ENCODE assay signal across 22 cellular contexts in the genomic region with DNA sequence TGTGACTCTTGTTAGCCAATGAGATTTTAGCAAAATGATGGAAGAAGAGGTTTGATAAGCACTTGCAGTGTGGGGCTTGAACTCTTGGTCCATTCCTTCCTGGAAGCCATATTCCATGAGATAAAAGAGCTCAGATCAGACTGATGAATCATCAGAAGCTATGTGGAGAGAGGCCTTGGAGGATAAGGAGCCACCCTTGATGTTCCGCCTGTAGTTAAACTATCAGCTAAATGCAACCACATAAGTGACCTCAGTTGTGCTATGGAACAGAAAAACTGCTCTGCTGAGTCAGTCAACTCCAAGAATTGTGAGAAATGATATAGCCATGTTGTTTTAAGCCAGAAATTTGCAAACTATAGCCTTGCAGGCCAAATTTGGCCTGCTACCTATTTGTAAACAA.
"Had no signal": no experiment of that assay in that cellular context is flagged by ENCODE, and none has a peak within 500 bp of the region (broad histone marks: within the 10 kb centered on the region; RNA-seq: fewer than 3 reads in every experiment).

No MANE protein-coding gene starts in this region.

- ATAC-seq: activated CD4-positive, CD25-positive, alpha-beta regulatory T cell treated with anti-CD3 and anti-CD28 coated beads, Interleukin-2, amount 50 U/mL, for 24 hours; activated T-cell treated with anti-CD3 and anti-CD28 coated beads, Interleukin-2, amount 50 U/mL, for 72 hours; body of pancreas; lower lobe of right lung; natural killer cell; pancreas; SK-N-SH treated with all-trans-retinoic acid at 6 μM for 48 hours; stimulated activated naive CD8-positive, alpha-beta T cell treated with anti-CD3 and anti-CD28 coated beads, Interleukin-15, Interleukin-2, amounts not matched to agents 100 U/mL and 50 U/mL, for 24 hours had no signal

- DNase-seq: activated CD8-positive, alpha-beta memory T cell treated with anti-CD3 and anti-CD28 coated beads for 24 hours; activated CD8-positive, alpha-beta memory T cell treated with anti-CD3 and anti-CD28 coated beads, Interleukin-2, amount 50 U/mL, for 48 hours; activated effector memory CD4-positive, alpha-beta T cell treated with anti-CD3 and anti-CD28 coated beads, Interleukin-2, amount 50 U/mL, for 16 hours; activated T-cell treated with anti-CD3 and anti-CD28 coated beads, Interleukin-2, amount 50 U/mL, for 72 hours; adrenal gland; body of pancreas; central memory CD4-positive, alpha-beta T cell; hippocampal formation; islet precursor cell; lower lobe of right lung; natural killer cell; pancreas; sigmoid colon; stimulated activated CD4-positive, alpha-beta T cell treated with anti-CD3 and anti-CD28 coated beads, Interleukin-2, amount 100 ng/mL, for 24 hours; stimulated activated naive CD8-positive, alpha-beta T cell treated with anti-CD3 and anti-CD28 coated beads, Interleukin-15, Interleukin-2, amounts not matched to agents 100 U/mL and 50 U/mL, for 24 hours; substantia nigra; T-helper 1 cell; T-helper 9 cell; tibial artery had no signal

- FAIRE-seq: pancreas had no signal

- H3K4me3 ChIP-seq: adrenal gland, body of pancreas, coronary artery, lower lobe of right lung, pancreas, sigmoid colon, tibial artery had no signal
